ENCODE assay signal across 23 cellular contexts in the genomic region with DNA sequence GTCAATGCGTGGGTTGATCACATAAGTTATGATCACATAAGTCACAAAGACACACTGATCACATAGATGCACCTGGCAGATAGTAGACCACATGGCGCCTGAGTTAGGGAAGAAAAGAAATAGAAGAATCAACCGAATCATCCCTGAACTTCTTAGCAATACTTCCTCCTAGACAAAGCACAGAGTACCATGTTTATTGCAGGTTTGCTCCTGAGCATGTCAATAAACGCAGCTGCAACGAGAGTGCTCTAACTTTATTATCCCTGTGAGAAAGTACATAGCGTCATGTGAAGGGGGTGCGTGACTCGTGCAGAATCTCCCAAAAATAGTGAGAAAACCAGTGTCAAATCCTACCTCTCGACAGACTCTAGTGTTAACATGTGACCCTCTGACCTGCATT. TPM values are rescaled to one million over a fixed set of nuclear protein-coding genes. Genes with fewer than 3 reads are reported as not detected.
DNase-seq lines count a peak whose midpoint lies in the region; ATAC-seq, FAIRE-seq and TF ChIP-seq lines count a peak whose summit lies in the region.
"Had no signal": no experiment of that assay in that cellular context is flagged by ENCODE, and none has a peak within 500 bp of the region (broad histone marks: within the 10 kb centered on the region; RNA-seq: fewer than 3 reads in every experiment).

No MANE protein-coding gene starts in this region.

- peaks cover 18% of the 10 kb centered on the region for H3K9me3 ChIP-seq in BLaER1
- H3K9me3 ChIP-seq in K562 (replicated peaks; ENCODE audit: control insufficient read depth, insufficient read depth, low read depth, low read length) = peaks cover 5% of the 10 kb centered on the region
- H3K9me3 ChIP-seq: BE2C had no signal

- H3K4me1 ChIP-seq in BLaER1 = peaks cover 37% of the 10 kb centered on the region
- H3K4me1 ChIP-seq in K562 (replicated peaks in 1 of 2; ENCODE audit: control insufficient read depth in 2 of 2, insufficient read depth in 2 of 2, low read length in 2 of 2) = peaks cover 9 to 11% of the 10 kb centered on the region in 2 experiments; a peak in 4 of 5 replicates
- H3K4me1 ChIP-seq: BE2C had no signal

- H3K36me3 ChIP-seq in BLaER1 = no peaks in the 10 kb centered on the region
- no peaks in the 10 kb centered on the region for H3K36me3 ChIP-seq in K562 (ENCODE audit: control insufficient read depth, insufficient read depth, low read length)
- H3K36me3 ChIP-seq: BE2C had no signal

- POLR2A ChIA-PET in K562 (lab: Yijun Ruan, JAX) = interaction anchor here (0.6 kb wide), 1 partner anchor 237 kb away, joined by 3 read pairs; no protein-coding TSS in a partner anchor

- no peaks in the 10 kb centered on the region for H3K79me2 ChIP-seq in K562 (ENCODE audit: control insufficient read depth, insufficient read depth, low read length)

- no TSS peak for BruUV-seq in K562 (replicated peaks; lab: Mats Ljungman, UMichigan)

- no peak for TF ChIP-seq EP300 in K562 (IDR thresholded peaks at IDR 0.05; ENCODE audit: low read length)

- DNase-seq in GM12891 (ENCODE audit: insufficient read length, low spot score) (no peak), K562 (ENCODE audit: extremely low read depth in 1 of 4, low spot score in 3 of 4) (no peak), left colon (no peak), SIG-M5 (lab: John Stamatoyannopoulos, UW) (no peak), GM19238 (ENCODE audit: insufficient read length, low spot score) (no peak), GM20000 (ENCODE audit: low spot score) (no peak)
- DNase-seq: BE2C; CD4-positive, alpha-beta memory T cell; DMS153; DMS79; GDM1; HCEC 1CT; IMR-90; Karpas-422; KBM-7 had no signal

- H3K4me3 ChIP-seq in BLaER1 = no peak overlapping the region
- no peak overlapping the region for H3K4me3 ChIP-seq in K562

- H3K27me3 ChIP-seq in BLaER1 (no peaks in the 10 kb centered on the region), K562 (ENCODE audit: control insufficient read depth in 2 of 2, insufficient read depth in 2 of 2, low read length in 2 of 2) (peaks cover 0 to 5% of the 10 kb centered on the region in 2 experiments; a peak in 1 of 5 replicates)

- no peak overlapping the region for H3K9ac ChIP-seq in BLaER1
- H3K9ac ChIP-seq in K562 (ENCODE audit: insufficient read depth in 1 of 2, low read depth in 2 of 2, low read length in 2 of 2) = no peak overlapping the region

- no peaks in the 10 kb centered on the region for H4K20me1 ChIP-seq in BLaER1
- no peaks in the 10 kb centered on the region for H4K20me1 ChIP-seq in K562 (replicated peaks; ENCODE audit: control insufficient read depth, insufficient read depth, low read length)

- 28% methylated on average over 9 of the region's 9 CpGs for WGBS in K562 (ENCODE audit: insufficient coverage, low coverage, missing lambda C conversion rate)

- intact Hi-C loops in K562 (cut with micrococcal nuclease) = no loop called here
- intact Hi-C loops in left colon (cut with DNase I, micrococcal nuclease) = no loop called here

- H3K9me1 ChIP-seq in K562 (ENCODE audit: control insufficient read depth, insufficient read depth, low read length) = no peaks in the 10 kb centered on the region

- CTCF ChIA-PET in K562 (lab: Yijun Ruan, JAX; ENCODE audit: low intra/inter-chr PET ratio) = interaction anchor here (0.6 kb wide), 1 partner anchor 298 kb away, joined by 3 read pairs; no protein-coding TSS in a partner anchor

- TF ChIP-seq POLR2A in GM12891 (IDR thresholded peaks at IDR 0.05; ENCODE audit: low read depth, low read length) = no peak
- no peak for TF ChIP-seq POLR2A in K562 (conservative IDR thresholded peaks at IDR 0.05)

- in situ Hi-C loops in K562 (cut with MboI) = loop anchor here (5.0 kb wide), 1 partner anchor 41 kb away; no protein-coding TSS in a partner anchor

- TF ChIP-seq CTCF in K562 (IDR thresholded peaks at IDR 0.05 in 2 of 3, conservative IDR thresholded peaks at IDR 0.05 in 1 of 3; ENCODE audit: insufficient read depth in 2 of 3, low read depth in 1 of 3, low read length in 3 of 3) (no peak), GM20000 (IDR thresholded peaks at IDR 0.05; ENCODE audit: extremely low read depth, missing control alignments) (no peak)

- H3K27ac ChIP-seq in BLaER1 (no peak overlapping the region), K562 (ENCODE audit: extremely low read depth, low read depth, low read length) (no peak overlapping the region)

- peak overlapping the region; percentile 77 for H2AFZ ChIP-seq in K562 (ENCODE audit: low read depth, low read length)

- TF ChIP-seq RAD21 in K562 (CRISPR knock-in tag; conservative IDR thresholded peaks at IDR 0.05 in 1 of 2, IDR thresholded peaks at IDR 0.05 in 1 of 2) = no peak

- peak; percentile 33 for FAIRE-seq in GM12891 (lab: Jason Lieb, UNC)
- FAIRE-seq in K562 (lab: Jason Lieb, UNC) = peak; percentile 11
- FAIRE-seq: GM19239, HTR-8/SVneo had no signal

- ATAC-seq in K562 = no peak
- ATAC-seq in left colon = peak; percentile 61
- no peak for ATAC-seq in GM19351 (IDR thresholded peaks at IDR 0.05; ENCODE audit: unreplicated experiment)

- 0 out of 2 replicates have a peak overlapping the region, but pooled peaks have one; percentile 6 for H3K4me2 ChIP-seq in BLaER1
- no peak overlapping the region for H3K4me2 ChIP-seq in K562 (ENCODE audit: insufficient read depth, low read length)

RNA-seq across cellular contexts. Expression of a gene that starts 17.3 kb away (rescaled TPM):
- not detected for polyA plus RNA-seq in GM12891 (2012; ENCODE audit: low read depth, missing spikeins)
- total RNA-seq in K562 (2011; cell fraction: chromatin; rRNA removed; ENCODE audit: low replicate concordance) = 3.4 and 5.6 TPM in 2 replicates
- 3.0 and 5.2 TPM in 2 replicates for total RNA-seq in K562 (2011; cell fraction: nucleolus; rRNA removed)
- 2.2 and 4.0 TPM in 2 replicates for total RNA-seq in K562 (2011; cell fraction: nucleoplasm; rRNA removed)
- total RNA-seq in K562 (2014; rRNA removed) (1.2 and 1.9 TPM in 2 replicates), K562 (2014; rRNA removed; fragmentation: Illumina TruSeq; extraction: Trizol) (0.70 and 1.4 TPM in 2 replicates), K562 (2015; rRNA removed; fragmentation: Illumina TruSeq; extraction: Trizol) (0.30 and 0.69 TPM in 2 replicates), K562 (2021) (0.92 and 1.5 TPM in 2 replicates), left colon (under 1 TPM in 1 of 2 donors, not detected in 1; 0.39 TPM)
- polyA plus RNA-seq in K562 (2011; rRNA removed) (3.1 TPM in 2 replicates), K562 (2014; fragmentation: Illumina TruSeq; extraction: Trizol) (1.2 and 2.1 TPM in 2 replicates), K562 (2014; fragmentation: Nextera tagmentation; extraction: Ambion mirVana) (under 1 TPM; 0.25 to 0.39 TPM), K562 (2014; rRNA removed) (0.84 and 0.88 TPM in 2 replicates)
- 3.9 and 4.3 TPM in 2 replicates for polyA plus RNA-seq in K562 (2011; cell fraction: cytosol; rRNA removed)
- polyA plus RNA-seq in K562 (2011; cell fraction: nucleus; rRNA removed) = 2.1 TPM in 2 replicates
- 0.90 and 0.91 TPM in 2 replicates for polyA plus RNA-seq in K562 (2012)
- polyA minus RNA-seq in K562 (2011; rRNA and poly(A)+ RNA removed) = 4.0 TPM in 2 replicates
- polyA minus RNA-seq in K562 (2011; cell fraction: cytosol; rRNA and poly(A)+ RNA removed) = 2.6 and 3.0 TPM in 2 replicates
- polyA minus RNA-seq in K562 (2011; cell fraction: nucleus; rRNA and poly(A)+ RNA removed) = 1.8 and 3.9 TPM in 2 replicates
- total RNA-seq: A172; CD4-positive, alpha-beta memory T cell; IMR-90 had no signal
- polyA plus RNA-seq: CD4-positive, alpha-beta memory T cell; IMR-90 had no signal

RNA-seq across cellular contexts. Expression of a gene that starts 24.1 kb away (rescaled TPM):
- 2.3 TPM for polyA plus RNA-seq in GM12891 (2012; ENCODE audit: low read depth, missing spikeins)
- total RNA-seq in K562 (2011; cell fraction: chromatin; rRNA removed; ENCODE audit: low replicate concordance) = 1.5 TPM in 1 of 2 replicates, not detected in the other
- total RNA-seq in K562 (2011; cell fraction: nucleolus; rRNA removed) = 1.3 TPM in 1 of 2 replicates, not detected in the other
- total RNA-seq in K562 (2011; cell fraction: nucleoplasm; rRNA removed) = 1.9 TPM in 1 of 2 replicates, not detected in the other
- total RNA-seq in K562 (2014; rRNA removed) (0.20 TPM in 1 of 2 replicates, not detected in the other), K562 (2014; rRNA removed; fragmentation: Illumina TruSeq; extraction: Trizol) (0.22 TPM in 1 of 2 replicates, not detected in the other), K562 (2015; rRNA removed; fragmentation: Illumina TruSeq; extraction: Trizol) (not detected in 2 replicates), K562 (2021) (0.18 TPM in 1 of 2 replicates, not detected in the other), left colon (under 1 TPM in 1 of 2 donors, not detected in 1; 0.17 TPM)
- polyA plus RNA-seq in K562 (2011; rRNA removed) (0.13 and 0.19 TPM in 2 replicates), K562 (2014; fragmentation: Illumina TruSeq; extraction: Trizol) (0.03 and 0.12 TPM in 2 replicates), K562 (2014; fragmentation: Nextera tagmentation; extraction: Ambion mirVana) (under 1 TPM; 0.04 to 0.06 TPM), K562 (2014; rRNA removed) (not detected in 2 replicates)
- 0.07 TPM in 1 of 2 replicates, not detected in the other for polyA plus RNA-seq in K562 (2011; cell fraction: cytosol; rRNA removed)
- polyA plus RNA-seq in K562 (2011; cell fraction: nucleus; rRNA removed) = 0.16 and 0.18 TPM in 2 replicates
- polyA plus RNA-seq in K562 (2012) = 0.17 TPM in 1 of 2 replicates, not detected in the other
- polyA minus RNA-seq in K562 (2011; rRNA and poly(A)+ RNA removed) = 0.84 TPM in 1 of 2 replicates, not detected in the other
- not detected in 2 replicates for polyA minus RNA-seq in K562 (2011; cell fraction: cytosol; rRNA and poly(A)+ RNA removed)
- not detected in 2 replicates for polyA minus RNA-seq in K562 (2011; cell fraction: nucleus; rRNA and poly(A)+ RNA removed)
- total RNA-seq: A172; CD4-positive, alpha-beta memory T cell; Daoy; H4; IMR-90 had no signal
- polyA plus RNA-seq: CD14-positive monocyte; CD4-positive, alpha-beta memory T cell; IMR-90 had no signal

RNA-seq across cellular contexts. Expression of a gene that starts 42.9 kb away (rescaled TPM):
- 0.23 TPM for polyA plus RNA-seq in GM12891 (2012; ENCODE audit: low read depth, missing spikeins)
- 112 and 159 TPM in 2 replicates for total RNA-seq in K562 (2011; cell fraction: chromatin; rRNA removed; ENCODE audit: low replicate concordance)
- 75.3 and 84.4 TPM in 2 replicates for total RNA-seq in K562 (2011; cell fraction: nucleolus; rRNA removed)
- 69.2 and 82.2 TPM in 2 replicates for total RNA-seq in K562 (2011; cell fraction: nucleoplasm; rRNA removed)
- 21.6 and 22.2 TPM in 2 replicates for total RNA-seq in K562 (2014; rRNA removed)
- total RNA-seq in K562 (2014; rRNA removed; fragmentation: Illumina TruSeq; extraction: Trizol) = 24.2 and 25.5 TPM in 2 replicates
- 17.3 and 18.5 TPM in 2 replicates for total RNA-seq in K562 (2015; rRNA removed; fragmentation: Illumina TruSeq; extraction: Trizol)
- total RNA-seq in K562 (2021) = 33.2 and 36.2 TPM in 2 replicates
- 59.3 and 65.5 TPM in 2 replicates for polyA plus RNA-seq in K562 (2011; rRNA removed)
- polyA plus RNA-seq in K562 (2011; cell fraction: cytosol; rRNA removed) = 28.5 and 40.0 TPM in 2 replicates
- polyA plus RNA-seq in K562 (2011; cell fraction: nucleus; rRNA removed) = 79.9 and 89.0 TPM in 2 replicates
- polyA plus RNA-seq in K562 (2012) = 19.8 and 24.8 TPM in 2 replicates
- 25.1 and 28.1 TPM in 2 replicates for polyA plus RNA-seq in K562 (2014; fragmentation: Illumina TruSeq; extraction: Trizol)
- polyA plus RNA-seq in K562 (2014; fragmentation: Nextera tagmentation; extraction: Ambion mirVana) = 10 to 100 TPM; 10.1 to 11.9 TPM
- 25.0 and 29.9 TPM in 2 replicates for polyA plus RNA-seq in K562 (2014; rRNA removed)
- 50.6 and 66.3 TPM in 2 replicates for polyA minus RNA-seq in K562 (2011; rRNA and poly(A)+ RNA removed)
- polyA minus RNA-seq in K562 (2011; cell fraction: cytosol; rRNA and poly(A)+ RNA removed) = 22.9 and 31.5 TPM in 2 replicates
- 22.8 and 38.0 TPM in 2 replicates for polyA minus RNA-seq in K562 (2011; cell fraction: nucleus; rRNA and poly(A)+ RNA removed)
- 1 to 10 TPM; 2.0 to 3.8 TPM for total RNA-seq in left colon
- total RNA-seq: A172, IMR-90 had no signal
- polyA plus RNA-seq: IMR-90 had no signal

RNA-seq across cellular contexts. Expression of a gene that starts 49.2 kb away (rescaled TPM):
- polyA plus RNA-seq in GM12891 (2012; ENCODE audit: low read depth, missing spikeins) = not detected
- not detected in 2 replicates for total RNA-seq in K562 (2011; cell fraction: chromatin; rRNA removed; ENCODE audit: low replicate concordance)
- not detected in 2 replicates for total RNA-seq in K562 (2011; cell fraction: nucleolus; rRNA removed)
- total RNA-seq in K562 (2011; cell fraction: nucleoplasm; rRNA removed) = not detected in 2 replicates
- total RNA-seq in K562 (2014; rRNA removed) (not detected in 2 replicates), K562 (2014; rRNA removed; fragmentation: Illumina TruSeq; extraction: Trizol) (not detected in 2 replicates), K562 (2015; rRNA removed; fragmentation: Illumina TruSeq; extraction: Trizol) (not detected in 2 replicates), K562 (2021) (not detected in 2 replicates), left colon (not detected)
- polyA plus RNA-seq in K562 (2011; rRNA removed) (not detected in 2 replicates), K562 (2014; fragmentation: Illumina TruSeq; extraction: Trizol) (not detected in 2 replicates), K562 (2014; fragmentation: Nextera tagmentation; extraction: Ambion mirVana) (not detected), K562 (2014; rRNA removed) (not detected in 2 replicates)
- polyA plus RNA-seq in K562 (2011; cell fraction: cytosol; rRNA removed) = not detected in 2 replicates
- not detected in 2 replicates for polyA plus RNA-seq in K562 (2011; cell fraction: nucleus; rRNA removed)
- not detected in 2 replicates for polyA plus RNA-seq in K562 (2012)
- not detected in 2 replicates for polyA minus RNA-seq in K562 (2011; rRNA and poly(A)+ RNA removed)
- not detected in 2 replicates for polyA minus RNA-seq in K562 (2011; cell fraction: cytosol; rRNA and poly(A)+ RNA removed)
- not detected in 2 replicates for polyA minus RNA-seq in K562 (2011; cell fraction: nucleus; rRNA and poly(A)+ RNA removed)
- total RNA-seq: A172, Daoy, H4, IMR-90 had no signal
- polyA plus RNA-seq: CD4-positive, alpha-beta memory T cell; IMR-90 had no signal
